In the genomic region with DNA sequence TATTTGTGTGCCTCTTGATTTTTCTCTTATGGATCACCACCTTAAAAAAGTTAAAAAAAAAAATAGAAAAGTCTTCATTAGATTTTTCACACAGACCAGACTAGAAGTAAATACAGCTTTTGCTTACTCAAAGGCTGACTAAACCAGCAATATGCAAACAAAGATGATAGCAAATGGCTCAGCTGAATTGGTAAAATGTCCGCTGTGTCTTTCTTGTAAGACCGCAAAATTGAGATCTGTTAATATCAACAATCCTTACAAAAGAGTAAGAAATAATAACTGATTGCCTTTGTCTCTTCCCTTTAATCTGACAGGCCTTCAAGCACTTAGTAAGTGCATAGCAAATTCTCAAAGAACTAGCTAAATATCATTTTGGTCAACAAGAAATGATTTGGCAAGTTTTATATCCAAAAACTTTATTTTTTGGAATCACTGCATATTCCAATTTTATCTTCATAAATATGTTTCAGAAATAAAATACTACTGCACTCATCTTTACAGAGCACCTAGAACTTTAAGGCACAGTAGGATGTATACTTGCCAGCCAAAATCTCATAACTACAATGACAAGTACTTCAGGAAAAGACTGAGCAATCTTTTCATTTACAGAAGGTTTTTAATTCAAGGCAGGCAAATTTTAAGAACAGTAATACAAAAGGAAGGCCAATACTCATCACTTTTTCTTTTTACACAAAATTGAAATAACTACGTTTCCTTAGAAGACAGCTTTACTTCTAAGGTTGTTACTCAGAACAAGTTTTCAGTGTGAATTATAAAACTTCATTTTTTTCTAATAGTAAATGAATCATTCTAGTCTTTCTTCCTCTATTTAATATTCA, we compare ENCODE assay signal across 9 cellular contexts. TPM values are rescaled to one million over a fixed set of nuclear protein-coding genes. Genes with fewer than 3 reads are reported as not detected.
DNase-seq lines count a peak whose midpoint lies in the region; ATAC-seq, FAIRE-seq and TF ChIP-seq lines count a peak whose summit lies in the region.
"Had no signal": no experiment of that assay in that cellular context is flagged by ENCODE, and none has a peak within 500 bp of the region (broad histone marks: within the 10 kb centered on the region; RNA-seq: fewer than 3 reads in every experiment).

No MANE protein-coding gene starts in this region.

- TF ChIP-seq EP300 in sigmoid colon (IDR thresholded peaks at IDR 0.05), result no peak

- peaks cover 26% of the 10 kb centered on the region for H3K36me3 Mint-ChIP-seq in effector memory CD8-positive, alpha-beta T cell (ENCODE audit: insufficient read depth)

- H3K27me3 Mint-ChIP-seq in effector memory CD8-positive, alpha-beta T cell, result no peaks in the 10 kb centered on the region

- peak; percentile 17 for ATAC-seq in effector memory CD8-positive, alpha-beta T cell (replicated peaks)
- ATAC-seq in HG03378 (IDR thresholded peaks at IDR 0.05; ENCODE audit: unreplicated experiment) (no peak), HG03135 (IDR thresholded peaks at IDR 0.05; ENCODE audit: unreplicated experiment) (no peak), GM19455 (IDR thresholded peaks at IDR 0.05; ENCODE audit: unreplicated experiment) (no peak)
- ATAC-seq: SK-N-SH treated with all-trans-retinoic acid at 6 μM for 48 hours had no signal

- H3K27ac Mint-ChIP-seq in effector memory CD8-positive, alpha-beta T cell, result peak overlapping the region; percentile 94 to 99

- no peaks in the 10 kb centered on the region for H3K27me3 ChIP-seq in sigmoid colon

- H3K4me1 ChIP-seq in sigmoid colon, result peaks cover 0 to 62% (median 35%) of the 10 kb centered on the region in 4 donors

- no peaks in the 10 kb centered on the region for H3K9me3 Mint-ChIP-seq in effector memory CD8-positive, alpha-beta T cell

- H3K27ac ChIP-seq in sigmoid colon, result peak overlapping the region in 3 of 4 donors; percentile 33 to 67 (median 45)

- intact Hi-C loops in sigmoid colon (cut with DNase I), result no loop called here

- WGBS in sigmoid colon, 2 donors, result 8 to 24% methylated on average over 3 of the region's 3 CpGs

- peak overlapping the region; percentile 89 to 99 for H3K4me3 Mint-ChIP-seq in effector memory CD8-positive, alpha-beta T cell

- no peak for FAIRE-seq in GM12892 (lab: Jason Lieb, UNC)

- no peak for DNase-seq in GM12892 (ENCODE audit: insufficient read length)
- DNase-seq in NCI-H774 (lab: John Stamatoyannopoulos, UW), result peak; percentile 10
- no peak for DNase-seq in effector memory CD8-positive, alpha-beta T cell
- no peak for DNase-seq in sigmoid colon
- DNase-seq in KG1 (lab: John Stamatoyannopoulos, UW), result no peak

- peak overlapping the region in 2 of 4 donors; percentile 8 to 18 for H3K4me3 ChIP-seq in sigmoid colon

- TF ChIP-seq CTCF in sigmoid colon (IDR thresholded peaks at IDR 0.05), result no peak

- H3K36me3 ChIP-seq in sigmoid colon, result no peaks in the 10 kb centered on the region

- 0 out of 2 replicates have a peak, but pooled peaks have one; percentile 8 for TF ChIP-seq POLR2A in GM12892 (IDR thresholded peaks at IDR 0.05; ENCODE audit: low read depth, low read length)
- no peak for TF ChIP-seq POLR2A in sigmoid colon (IDR thresholded peaks at IDR 0.05)

- no peaks in the 10 kb centered on the region for H3K9me3 ChIP-seq in sigmoid colon

- H3K4me1 Mint-ChIP-seq in effector memory CD8-positive, alpha-beta T cell (ENCODE audit: low read depth in 2 of 2), result peaks cover 28 to 46% of the 10 kb centered on the region in 2 donors

RNA-seq across cellular contexts. Expression of gene ELF1, which starts 1.2 kb away (rescaled TPM):
- polyA plus RNA-seq in GM12892 (2012; ENCODE audit: missing spikeins), result 57.3 TPM
- 10 to 100 TPM; 47.4 to 68.5 (median 58.0) TPM for total RNA-seq in sigmoid colon
- 10 to 100 TPM; 31.8 to 45.3 (median 35.1) TPM for polyA plus RNA-seq in sigmoid colon

RNA-seq across cellular contexts. Expression of gene WBP4, which starts 43.3 kb away (rescaled TPM):
- polyA plus RNA-seq in GM12892 (2012; ENCODE audit: missing spikeins), result 19.7 TPM
- total RNA-seq in sigmoid colon, result 10 to 100 TPM; 11.6 to 25.0 (median 18.4) TPM
- 1 to 10 TPM; 5.1 to 7.8 (median 7.2) TPM for polyA plus RNA-seq in sigmoid colon
